In the genomic region with DNA sequence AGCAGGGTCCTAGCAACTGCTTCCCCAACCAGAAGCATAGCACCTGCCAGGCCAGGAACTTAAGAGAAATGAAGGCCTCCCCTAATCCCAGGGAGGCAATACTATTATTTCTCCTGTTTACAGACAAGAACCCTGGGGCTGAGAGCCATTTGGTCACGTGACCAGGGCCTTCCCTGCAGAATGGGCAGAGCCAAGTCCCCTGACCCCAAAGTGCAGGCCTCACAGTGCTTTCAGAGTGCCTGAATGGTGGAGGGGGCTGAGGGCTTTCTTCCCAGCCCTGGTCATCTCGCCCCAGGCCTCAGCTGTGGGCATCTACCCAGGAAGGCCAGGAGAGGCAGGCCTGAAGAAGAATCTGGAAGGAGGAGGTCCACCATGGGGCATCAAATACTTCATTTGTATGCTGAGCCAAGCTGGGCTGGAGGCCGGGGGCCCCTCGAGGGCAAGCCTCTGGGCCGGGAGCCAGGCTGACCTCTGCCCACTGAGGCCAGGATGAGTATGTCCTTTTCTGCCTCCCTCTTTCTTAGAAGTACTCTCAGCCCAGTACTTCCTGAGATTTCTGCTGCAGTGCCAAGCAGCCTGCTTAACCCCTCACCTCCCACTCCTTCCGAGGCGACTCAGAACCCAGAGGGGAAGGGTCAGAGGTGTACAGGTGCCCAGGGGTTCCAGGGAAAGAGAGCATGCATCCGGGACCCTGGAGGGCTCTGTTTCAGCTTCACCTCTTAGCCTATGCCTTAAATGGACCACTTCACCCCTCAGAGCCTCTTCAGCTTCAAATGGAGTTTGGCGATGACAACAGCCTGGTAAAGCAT, we compare ENCODE assay signal across 9 cellular contexts. TPM values are rescaled to one million over a fixed set of nuclear protein-coding genes. Genes with fewer than 3 reads are reported as not detected.
A peak's percentile ranks its signal among the peaks of the same experiment; 100 is the strongest.
DNase-seq lines count a peak whose midpoint lies in the region; ATAC-seq, FAIRE-seq and TF ChIP-seq lines count a peak whose summit lies in the region.
"Had no signal": no experiment of that assay in that cellular context is flagged by ENCODE, and none has a peak within 500 bp of the region (broad histone marks: within the 10 kb centered on the region; RNA-seq: fewer than 3 reads in every experiment).

No MANE protein-coding gene starts in this region.

- H3K4me3 ChIP-seq in A549: no peak overlapping the region
- no peak overlapping the region for H3K4me3 ChIP-seq in gastroesophageal sphincter
- H3K4me3 ChIP-seq in ovary: no peak overlapping the region
- H3K4me3 ChIP-seq: HAP-1 had no signal

- WGBS in A549 (ENCODE audit: missing lambda C conversion rate): 75% methylated on average over 9 of the region's 9 CpGs
- WGBS in gastroesophageal sphincter (ENCODE audit: low coverage in 1 of 2), 2 donors: 40 to 100% methylated on average over 1 to 5 of the region's 9 CpGs
- WGBS in ovary, 3 donors: 34 to 37% (median 34%) methylated on average over 9 of the region's 9 CpGs

- TF ChIP-seq EP300 in A549 (IDR thresholded peaks at IDR 0.05) (no peak), gastroesophageal sphincter (IDR thresholded peaks at IDR 0.05) (no peak), ovary (IDR thresholded peaks at IDR 0.05) (no peak)

- no peaks in the 10 kb centered on the region for H3K36me3 ChIP-seq in gastroesophageal sphincter
- H3K36me3 ChIP-seq in ovary: no peaks in the 10 kb centered on the region
- H3K36me3 ChIP-seq: HAP-1 had no signal

- H3K4me1 ChIP-seq in A549 (peaks cover 44% of the 10 kb centered on the region), gastroesophageal sphincter (peaks cover 5 to 55% (median 35%) of the 10 kb centered on the region in 3 donors), ovary (ENCODE audit: insufficient read depth) (peaks cover 24% of the 10 kb centered on the region)
- H3K4me1 ChIP-seq: HAP-1 had no signal

- POLR2A ChIA-PET in A549 (lab: Yijun Ruan, JAX): no interaction called here

- intact Hi-C loops in ovary (cut with DNase I): loop anchor here in 2 of 4 donors (10.0 kb wide), 1 partner anchor 75 kb away; no protein-coding TSS in a partner anchor

- CTCF ChIA-PET in A549 (lab: Yijun Ruan, JAX): interaction anchor here (0.7 to 1.9 kb wide), 6 partner anchors 10 to 30 kb away, joined by 3 to 8 read pairs (median 3); a partner anchor contains a TSS

- no peak for TF ChIP-seq CTCF in A549 (IDR thresholded peaks at IDR 0.05)
- TF ChIP-seq CTCF in gastroesophageal sphincter (IDR thresholded peaks at IDR 0.05): no peak
- TF ChIP-seq CTCF in ovary (IDR thresholded peaks at IDR 0.05): no peak

- H3K27ac ChIP-seq in A549 (peak overlapping the region; percentile 71 to 85), gastroesophageal sphincter (peak overlapping the region in 3 of 4 donors; percentile 65 to 77 (median 74)), ovary (peak overlapping the region; percentile 85 to 94)

- ATAC-seq in A549: peak; percentile 2 to 19; a peak in 3 of 6 replicates
- ATAC-seq in gastroesophageal sphincter: peak; percentile 5
- no peak for ATAC-seq in GM19463 (IDR thresholded peaks at IDR 0.05; ENCODE audit: unreplicated experiment)
- no peak for ATAC-seq in GM19467 (IDR thresholded peaks at IDR 0.05; ENCODE audit: unreplicated experiment)

- H3K9me3 ChIP-seq in A549 (no peaks in the 10 kb centered on the region), gastroesophageal sphincter (no peaks in the 10 kb centered on the region), ovary (no peaks in the 10 kb centered on the region)
- H3K9me3 ChIP-seq: HAP-1 had no signal

- no peak for TF ChIP-seq RAD21 in A549 (conservative IDR thresholded peaks at IDR 0.05 in 1 of 2, IDR thresholded peaks at IDR 0.05 in 1 of 2)

- TF ChIP-seq POLR2A in A549 (IDR thresholded peaks at IDR 0.05; ENCODE audit: low read length) (no peak), gastroesophageal sphincter (IDR thresholded peaks at IDR 0.05) (no peak), ovary (IDR thresholded peaks at IDR 0.05) (no peak)

- no peak for FAIRE-seq in A549 (lab: Jason Lieb, UNC)

- DNase-seq in A549 (ENCODE audit: low read depth in 1 of 2, low spot score in 1 of 2): no peak
- peak; percentile 83 for DNase-seq in RPMI7951 (ENCODE audit: low read depth)
- DNase-seq in ovary: peak; percentile 76 to 88 (median 85)
- no peak for DNase-seq in RKO (ENCODE audit: low spot score)
- no peak for DNase-seq in SW480 (ENCODE audit: low spot score)

- H3K4me2 ChIP-seq in A549: peak overlapping the region; percentile 31

- H3K27me3 ChIP-seq in gastroesophageal sphincter (no peaks in the 10 kb centered on the region), ovary (no peaks in the 10 kb centered on the region)

TF ChIP-seq in A549, 52 proteins besides CTCF, POLR2A, EP300 and RAD21:
- TF ChIP-seq GATA3 (IDR thresholded peaks at IDR 0.05; ENCODE audit: borderline replicate concordance): no peak
- TF ChIP-seq, protein P1, sequence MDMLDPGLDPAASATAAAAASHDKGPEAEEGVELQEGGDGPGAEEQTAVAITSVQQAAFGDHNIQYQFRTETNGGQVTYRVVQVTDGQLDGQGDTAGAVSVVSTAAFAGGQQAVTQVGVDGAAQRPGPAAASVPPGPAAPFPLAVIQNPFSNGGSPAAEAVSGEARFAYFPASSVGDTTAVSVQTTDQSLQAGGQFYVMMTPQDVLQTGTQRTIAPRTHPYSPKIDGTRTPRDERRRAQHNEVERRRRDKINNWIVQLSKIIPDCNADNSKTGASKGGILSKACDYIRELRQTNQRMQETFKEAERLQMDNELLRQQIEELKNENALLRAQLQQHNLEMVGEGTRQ (IDR thresholded peaks at IDR 0.05): peak; percentile 15; the same call in 1 of the 2 replicates

RNA-seq across cellular contexts. Expression of a gene that starts 18.9 kb away (rescaled TPM):
- polyA plus RNA-seq in A549 (2011; rRNA removed) (525 and 594 TPM in 2 replicates), A549 (2017; fragmentation: RNase III; extraction: RNeasy Plus Mini Kit Qiagen cat#74134 plus additional on column Dnase treatment) (191 to 207 TPM (median 203 TPM) in 3 replicates), ovary (100 to 1,000 TPM; 201 to 248 TPM)
- polyA plus RNA-seq in A549 (2012; cell fraction: cytosol; rRNA removed): 540 and 757 TPM in 2 replicates
- 1,192 and 1,375 TPM in 2 replicates for polyA plus RNA-seq in A549 (2012; cell fraction: nucleus; rRNA removed)
- 620 and 630 TPM in 2 replicates for polyA minus RNA-seq in A549 (2011; rRNA and poly(A)+ RNA removed)
- 9.7 TPM in 2 replicates for total RNA-seq in RPMI7951 (2014; rRNA removed; shearing (Covaris generic))
- total RNA-seq in gastroesophageal sphincter (100 to 1,000 TPM; 488 to 965 (median 649) TPM), ovary (1,000 to 10,000 TPM in 2 of 7 donors, 100 to 1,000 TPM in 5; 112 to 2,672 (median 185) TPM)

RNA-seq across cellular contexts. Expression of a gene that starts 44.2 kb away (rescaled TPM):
- polyA plus RNA-seq in A549 (2011; rRNA removed) (176 and 208 TPM in 2 replicates), A549 (2017; fragmentation: RNase III; extraction: RNeasy Plus Mini Kit Qiagen cat#74134 plus additional on column Dnase treatment) (289 to 322 TPM (median 304 TPM) in 3 replicates), ovary (100 to 1,000 TPM in 1 of 2 donors, 10 to 100 TPM in 1; 76.4 to 147 TPM)
- polyA plus RNA-seq in A549 (2012; cell fraction: cytosol; rRNA removed): 184 and 254 TPM in 2 replicates
- polyA plus RNA-seq in A549 (2012; cell fraction: nucleus; rRNA removed): 131 and 150 TPM in 2 replicates
- 418 and 510 TPM in 2 replicates for polyA minus RNA-seq in A549 (2011; rRNA and poly(A)+ RNA removed)
- 71.8 and 91.3 TPM in 2 replicates for total RNA-seq in RPMI7951 (2014; rRNA removed; shearing (Covaris generic))
- total RNA-seq in gastroesophageal sphincter (100 to 1,000 TPM; 116 to 172 (median 144) TPM), ovary (100 to 1,000 TPM in 2 of 7 donors, 10 to 100 TPM in 5; 41.7 to 132 (median 92.3) TPM)

Comparison
In these comparisons a context has a peak if more than half of its experiments do, and no peak if none do; other contexts are left out.
1. ATAC-seq: peak in A549 (2 of 2) and gastroesophageal sphincter (single experiment); none in GM19463 (single experiment) and GM19467 (single experiment).
2. DNase-seq: peak in RPMI7951 (single experiment) and ovary (5 of 5); none in A549 (0 of 2), RKO (single experiment) and SW480 (single experiment).
3. RNA of a gene that starts 18.9 kb away (total RNA-seq): 488 to 965 TPM in gastroesophageal sphincter and 112 to 2,672 TPM in ovary; 9.7 TPM in RPMI7951; every median in the first group is over 10 times any median in the second.
4. Peak in every context shown above with its lines, with median percentiles within 50 percentile points of each other: H3K27ac ChIP-seq.